ENCODE assay signal across 20 cellular contexts in the genomic region with DNA sequence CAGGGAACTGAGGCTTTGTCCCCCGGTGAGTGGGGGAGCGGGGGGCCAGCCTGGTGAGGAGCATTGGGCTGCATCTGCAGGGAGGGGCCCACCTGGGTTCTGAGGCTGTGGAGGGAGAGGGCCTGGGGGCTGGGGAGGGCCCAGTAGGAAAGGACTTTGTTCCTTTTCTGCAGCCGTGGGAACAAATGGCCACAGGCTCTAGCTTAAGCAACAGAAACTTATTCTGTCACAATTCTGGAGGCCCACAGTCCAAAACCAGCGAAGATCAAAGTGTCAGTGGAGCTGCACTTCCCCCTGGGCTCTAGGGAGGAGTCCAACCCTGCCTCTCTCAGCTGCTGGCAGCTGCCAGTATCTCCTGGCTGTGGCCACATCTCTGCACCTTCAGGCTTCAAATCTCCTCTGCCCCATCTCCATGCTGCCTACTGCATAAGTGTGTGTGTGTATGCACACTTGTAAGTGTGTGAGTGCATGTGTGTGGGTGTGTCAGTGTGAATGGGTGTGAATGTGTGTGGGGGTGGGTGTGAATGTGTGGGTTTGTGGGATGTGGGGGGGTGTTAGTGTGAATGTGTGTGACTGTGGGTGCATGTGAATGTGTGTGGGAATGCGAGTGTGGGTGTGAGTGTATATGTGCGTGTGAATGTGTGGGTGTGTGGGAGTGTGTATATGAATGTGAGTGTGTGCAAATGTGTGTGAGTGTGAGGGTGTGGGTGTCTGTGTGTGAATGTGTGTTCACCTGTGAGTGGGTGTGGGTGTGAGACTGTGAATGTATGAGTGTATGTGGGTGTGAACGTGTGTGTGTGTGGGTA.
DNase-seq lines count a peak whose midpoint lies in the region; FAIRE-seq and TF ChIP-seq lines count a peak whose summit lies in the region.
"Had no signal": no experiment of that assay in that cellular context is flagged by ENCODE, and none has a peak within 500 bp of the region (broad histone marks: within the 10 kb centered on the region; RNA-seq: fewer than 3 reads in every experiment).

No MANE protein-coding gene starts in this region.

- H3K79me2 ChIP-seq in mesendoderm (ENCODE audit: control insufficient read depth, insufficient read depth, low read length): no peaks in the 10 kb centered on the region

- 87% methylated on average over 7 of the region's 7 CpGs for WGBS in mesenchymal stem cell
- 100% methylated on average over 3 of the region's 7 CpGs for WGBS in mesendoderm (ENCODE audit: extremely low coverage, insufficient coverage, low lambda C conversion rate)

- H2BK12ac ChIP-seq in mesenchymal stem cell (ENCODE audit: low read length in 2 of 2): no peak overlapping the region

- peak overlapping the region in 1 of 2 experiments; percentile 54 for H3K18ac ChIP-seq in mesenchymal stem cell (ENCODE audit: low read depth in 1 of 2, low read length in 2 of 2)
- H3K18ac ChIP-seq in mesendoderm (ENCODE audit: low read length): no peak overlapping the region

- H2BK5ac ChIP-seq in mesenchymal stem cell (ENCODE audit: low read depth, low read length, poor library complexity, severe bottlenecking) (no peak overlapping the region), mesendoderm (ENCODE audit: low read length) (no peak overlapping the region)

- H3K14ac ChIP-seq in mesenchymal stem cell (ENCODE audit: low read length in 2 of 2): peak overlapping the region in 1 of 2 experiments; percentile 68

- no peak overlapping the region for H3K4ac ChIP-seq in mesenchymal stem cell (ENCODE audit: low read depth in 1 of 2, low read length in 2 of 2)
- H3K4ac ChIP-seq in mesendoderm (ENCODE audit: low read depth, low read length): no peak overlapping the region

- H4K5ac ChIP-seq in mesendoderm (ENCODE audit: low read length): no peak overlapping the region

- H3K23ac ChIP-seq in mesenchymal stem cell (ENCODE audit: low read length in 2 of 2) (no peak overlapping the region), mesendoderm (ENCODE audit: low read length) (no peak overlapping the region)

- no peak overlapping the region for H2AK5ac ChIP-seq in mesenchymal stem cell (ENCODE audit: low read length, severe bottlenecking)
- H2AK5ac ChIP-seq in mesendoderm (ENCODE audit: low read length): no peak overlapping the region

- peak overlapping the region; percentile 54 for H4K91ac ChIP-seq in mesenchymal stem cell (ENCODE audit: low read length)

- peaks cover 2% of the 10 kb centered on the region for H3K4me1 ChIP-seq in mesenchymal stem cell (ENCODE audit: control insufficient read depth, insufficient read depth, low read depth, low read length)
- H3K4me1 ChIP-seq in mesendoderm (ENCODE audit: control insufficient read depth, low read depth, low read length): no peaks in the 10 kb centered on the region

- no peak overlapping the region for H3K27ac ChIP-seq in mesenchymal stem cell (ENCODE audit: low read length, poor library complexity, severe bottlenecking)
- H3K27ac ChIP-seq in mesendoderm (ENCODE audit: low read depth, low read length): no peak overlapping the region
- H3K27ac ChIP-seq: PC-9, tibial nerve had no signal

- no peak overlapping the region for H3K56ac ChIP-seq in mesendoderm (ENCODE audit: low read length)

- peak; percentile 58 for FAIRE-seq in bronchial epithelial cell (lab: Jason Lieb, UNC)
- FAIRE-seq: H54 had no signal

- H3K4me3 ChIP-seq in bronchial epithelial cell (ENCODE audit: low read depth, low read length) (no peak overlapping the region), mesenchymal stem cell (ENCODE audit: insufficient read depth in 1 of 2, low read depth in 1 of 2, low read length in 2 of 2) (no peak overlapping the region), mesendoderm (ENCODE audit: low read length) (no peak overlapping the region), MG63 (no peak overlapping the region)
- H3K4me3 ChIP-seq: PC-9, tibial nerve had no signal

- TF ChIP-seq CTCF in bronchial epithelial cell (IDR thresholded peaks at IDR 0.05; ENCODE audit: insufficient read depth, low read length, severe bottlenecking): no peak

- H3K27me3 ChIP-seq in bronchial epithelial cell (ENCODE audit: control insufficient read depth, insufficient read depth, low read length) (peaks cover 5% of the 10 kb centered on the region), mesenchymal stem cell (ENCODE audit: control insufficient read depth in 1 of 2, insufficient read depth in 1 of 2, low read length in 2 of 2) (peaks cover 8 to 29% of the 10 kb centered on the region in 2 experiments), mesendoderm (ENCODE audit: insufficient read depth, low read length, poor library complexity) (no peaks in the 10 kb centered on the region), MG63 (no peaks in the 10 kb centered on the region)
- H3K27me3 ChIP-seq: tibial nerve had no signal

- H3K4me2 ChIP-seq in mesenchymal stem cell (ENCODE audit: low read length, poor library complexity, severe bottlenecking) (no peak overlapping the region), mesendoderm (ENCODE audit: low read length) (no peak overlapping the region)
- H3K4me2 ChIP-seq: PC-9 had no signal

- peak; percentile 90 for DNase-seq in CD1c-positive myeloid dendritic cell (ENCODE audit: extremely low spot score)
- DNase-seq in MV-4-11 (lab: John Stamatoyannopoulos, UW): peak; percentile 96
- DNase-seq in bronchial epithelial cell (ENCODE audit: low read depth): no peak
- peak; percentile 22 for DNase-seq in mesenchymal stem cell
- no peak for DNase-seq in mesendoderm
- DNase-seq in MG63: no peak
- DNase-seq in medulla oblongata (ENCODE audit: extremely low spot score): no peak
- no peak for DNase-seq in NCI-H2081 (lab: John Stamatoyannopoulos, UW)
- DNase-seq: activated CD4-positive, alpha-beta T cell treated with anti-CD3 and anti-CD28 coated beads, Interleukin-2, amount 50 U/mL, for 1 hour; activated naive CD4-positive, alpha-beta T cell treated with anti-CD3 and anti-CD28 coated beads for 36 hours; activated T-cell treated with anti-CD3 and anti-CD28 coated beads for 4 hours; anterior cingulate cortex; islet precursor cell; KG1; NCI-H2171 treated with DMSO at 0.1 percent for 48 hours; NCI-H69; PC-9; stimulated activated naive CD4-positive, alpha-beta T cell treated with Interleukin-2 at 50 U/mL for 16 hours had no signal

- H3K36me3 ChIP-seq in bronchial epithelial cell (ENCODE audit: control insufficient read depth, insufficient read depth, low read length) (no peaks in the 10 kb centered on the region), mesenchymal stem cell (ENCODE audit: control insufficient read depth in 1 of 2, insufficient read depth in 2 of 2, low read depth in 1 of 2, low read length in 2 of 2) (peaks cover 0 to 4% of the 10 kb centered on the region in 2 experiments), mesendoderm (ENCODE audit: control insufficient read depth, insufficient read depth, low read length) (no peaks in the 10 kb centered on the region), MG63 (no peaks in the 10 kb centered on the region)

- H2BK15ac ChIP-seq in mesenchymal stem cell (ENCODE audit: low read depth, poor library complexity, severe bottlenecking) (no peak overlapping the region), mesendoderm (replicated peaks; ENCODE audit: low read depth) (no peak overlapping the region)

- no peak overlapping the region for H3K9ac ChIP-seq in mesenchymal stem cell (ENCODE audit: low read length)
- H3K9ac ChIP-seq in mesendoderm (ENCODE audit: low read length): no peak overlapping the region

- peaks cover under 1% of the 10 kb centered on the region for H3K9me3 ChIP-seq in mesenchymal stem cell (ENCODE audit: control insufficient read depth, low read length)
- H3K9me3 ChIP-seq in MG63: no peaks in the 10 kb centered on the region

- H3K79me1 ChIP-seq in mesenchymal stem cell (replicated peaks; ENCODE audit: low read length, poor library complexity, severe bottlenecking): no peaks in the 10 kb centered on the region
- no peaks in the 10 kb centered on the region for H3K79me1 ChIP-seq in mesendoderm (ENCODE audit: low read length)

- no peak overlapping the region for H4K8ac ChIP-seq in mesenchymal stem cell (ENCODE audit: low read length)
- H4K8ac ChIP-seq in mesendoderm (ENCODE audit: low read depth, low read length): no peak overlapping the region

- no peak overlapping the region for H2AFZ ChIP-seq in mesenchymal stem cell (ENCODE audit: low read depth, low read length)
- H2AFZ ChIP-seq: PC-9 had no signal

- no peak overlapping the region for H2BK120ac ChIP-seq in mesenchymal stem cell (ENCODE audit: low read depth, low read length)
- no peak overlapping the region for H2BK120ac ChIP-seq in mesendoderm (ENCODE audit: low read depth, low read length)

Comparison
In these comparisons a context has a peak if more than half of its experiments do, and no peak if none do; other contexts are left out.
1. DNase-seq: peak in CD1c-positive myeloid dendritic cell (single experiment), MV-4-11 (single experiment) and mesenchymal stem cell (single experiment); none in bronchial epithelial cell (single experiment), mesendoderm (single experiment), MG63 (single experiment), medulla oblongata (single experiment) and NCI-H2081 (0 of 2).